ENCODE assay signal across 8 cellular contexts in genomic region chr19:54190942-54191670, GRCh38. TPM values are rescaled to one million over a fixed set of nuclear protein-coding genes. Genes with fewer than 3 reads are reported as not detected.
DNase-seq lines count a peak whose midpoint lies in the region; ATAC-seq and TF ChIP-seq lines count a peak whose summit lies in the region.

TSEN34 (plus strand) TSS chr19:54191308; CDS start chr19:54191365, 57 bp downstream.

- CTCF ChIA-PET in CD8-positive, alpha-beta T cell (lab: Charles Lee), result interaction anchor here (1.0 kb wide), 1 partner anchor 199 kb away, joined by 3 read pairs; no protein-coding TSS in a partner anchor

- no peaks in the 10 kb centered on the region for H3K27me3 Mint-ChIP-seq in CD8-positive, alpha-beta T cell (ENCODE audit: low read depth)
- no peaks in the 10 kb centered on the region for H3K27me3 Mint-ChIP-seq in stimulated activated memory B cell treated with anti-CD40 and anti-IgM and Interleukin-4, amounts not matched to agents 10 μg/mL and 1 μg/mL and 100 μg/mL, for 72 hours

- ATAC-seq in CD8-positive, alpha-beta T cell, result peak; percentile 27
- peak; percentile 27 for ATAC-seq in GM19395 (IDR thresholded peaks at IDR 0.05; ENCODE audit: unreplicated experiment)
- peak; percentile 17 for ATAC-seq in HG03520 (IDR thresholded peaks at IDR 0.05; ENCODE audit: unreplicated experiment)
- peak; percentile 58 for ATAC-seq in stimulated activated memory B cell treated with anti-CD40 and anti-IgM and Interleukin-4, amounts not matched to agents 10 μg/mL and 1 μg/mL and 100 μg/mL, for 72 hours

- POLR2A ChIA-PET in CD8-positive, alpha-beta T cell (lab: Charles Lee), result interaction anchor here (1.0 to 7.2 kb wide), 10 partner anchors 10 to 76 kb away, joined by 3 to 99 read pairs (median 9); partner anchors contain the start of genes CNOT3, LENG1, PRPF31 and RPS9

- H3K9me3 Mint-ChIP-seq in CD8-positive, alpha-beta T cell, result no peaks in the 10 kb centered on the region
- no peaks in the 10 kb centered on the region for H3K9me3 Mint-ChIP-seq in stimulated activated memory B cell treated with anti-CD40 and anti-IgM and Interleukin-4, amounts not matched to agents 10 μg/mL and 1 μg/mL and 100 μg/mL, for 72 hours

- peaks cover 7% of the 10 kb centered on the region for H3K36me3 ChIP-seq in CD8-positive, alpha-beta T cell (ENCODE audit: insufficient read depth, low read length)
- H3K36me3 ChIP-seq in muscle layer of colon (ENCODE audit: insufficient read depth, low read length), result peaks cover 22% of the 10 kb centered on the region

- peak within 1 kb of the TSS; percentile 91 for H3K4me3 Mint-ChIP-seq in CD8-positive, alpha-beta T cell
- peak within 1 kb of the TSS; percentile 87 for H3K4me3 Mint-ChIP-seq in stimulated activated memory B cell treated with anti-CD40 and anti-IgM and Interleukin-4, amounts not matched to agents 10 μg/mL and 1 μg/mL and 100 μg/mL, for 72 hours

- TF ChIP-seq CTCF in CD8-positive, alpha-beta T cell (IDR thresholded peaks at IDR 0.05), result no peak

- peaks cover 35% of the 10 kb centered on the region for H3K36me3 Mint-ChIP-seq in CD8-positive, alpha-beta T cell
- H3K36me3 Mint-ChIP-seq in stimulated activated memory B cell treated with anti-CD40 and anti-IgM and Interleukin-4, amounts not matched to agents 10 μg/mL and 1 μg/mL and 100 μg/mL, for 72 hours, result peaks cover 18% of the 10 kb centered on the region

- H3K4me1 Mint-ChIP-seq in CD8-positive, alpha-beta T cell (ENCODE audit: low read depth), result peaks cover 38% of the 10 kb centered on the region
- H3K4me1 Mint-ChIP-seq in stimulated activated memory B cell treated with anti-CD40 and anti-IgM and Interleukin-4, amounts not matched to agents 10 μg/mL and 1 μg/mL and 100 μg/mL, for 72 hours, result peaks cover 42% of the 10 kb centered on the region

- peak within 1 kb of the TSS; percentile 76 for H3K4me3 ChIP-seq in CD8-positive, alpha-beta T cell (ENCODE audit: low read depth, low read length)
- peak within 1 kb of the TSS; percentile 67 to 73 for H3K4me3 ChIP-seq in muscle layer of colon (ENCODE audit: low read depth in 1 of 2, low read length in 2 of 2)

- peaks cover 22% of the 10 kb centered on the region for H3K4me1 ChIP-seq in CD8-positive, alpha-beta T cell (ENCODE audit: insufficient read depth, low read length)
- H3K4me1 ChIP-seq in muscle layer of colon (ENCODE audit: insufficient read depth, low read length), result peaks cover 26% of the 10 kb centered on the region

- TF ChIP-seq POLR2A in erythroblast (IDR thresholded peaks at IDR 0.05; ENCODE audit: low read length), result peak; percentile 53

- H3K27ac Mint-ChIP-seq in CD8-positive, alpha-beta T cell, result peak within 1 kb of the TSS; percentile 100
- peak within 1 kb of the TSS; percentile 96 for H3K27ac Mint-ChIP-seq in stimulated activated memory B cell treated with anti-CD40 and anti-IgM and Interleukin-4, amounts not matched to agents 10 μg/mL and 1 μg/mL and 100 μg/mL, for 72 hours

- no peaks in the 10 kb centered on the region for H3K27me3 ChIP-seq in CD8-positive, alpha-beta T cell (ENCODE audit: insufficient read depth, low read length)
- no peaks in the 10 kb centered on the region for H3K27me3 ChIP-seq in muscle layer of colon (ENCODE audit: control insufficient read depth in 1 of 2, insufficient read depth in 2 of 2, low read length in 2 of 2)

- peak within 1 kb of the TSS; percentile 100 for H3K27ac ChIP-seq in CD8-positive, alpha-beta T cell (ENCODE audit: low read depth, low read length)
- peak within 1 kb of the TSS; percentile 99 for H3K27ac ChIP-seq in muscle layer of colon (ENCODE audit: low read depth, low read length)

- no peaks in the 10 kb centered on the region for H3K9me3 ChIP-seq in CD8-positive, alpha-beta T cell (ENCODE audit: low read length)
- H3K9me3 ChIP-seq in muscle layer of colon (ENCODE audit: low read length), result no peaks in the 10 kb centered on the region

- intact Hi-C loops in CD8-positive, alpha-beta T cell (cut with DNase I, micrococcal nuclease), result loop anchor here (1.0 kb wide), 8 partner anchors 9 to 324 kb away; partner anchors contain the start of genes CNOT3 (in 2 of the 2), LENG8 (in 2 of the 2), NDUFA3 (in 2 of the 2) and PRPF31 (in 2 of the 2)

- peak within 1 kb of the TSS; percentile 87 for H3K9ac ChIP-seq in muscle layer of colon (ENCODE audit: low read length)

- peak in 6 of 7 experiments; percentile 79 to 89 (median 83) for DNase-seq in CD8-positive, alpha-beta T cell
- DNase-seq in NCI-H82 treated with DMSO at 0.1 percent for 48 hours (lab: John Stamatoyannopoulos, UW; ENCODE audit: unreplicated experiment) (peak; percentile 32), erythroblast (lab: John Stamatoyannopoulos, UW) (peak; percentile 94 to 97)
- peak; percentile 60 for DNase-seq in activated CD8-positive, alpha-beta memory T cell treated with anti-CD3 and anti-CD28 coated beads, Interleukin-2, amount 50 U/mL, for 24 hours (ENCODE audit: extremely low read depth)

RNA-seq across cellular contexts. Expression of gene TSEN34, which starts in this region (rescaled TPM):
- total RNA-seq in CD8-positive, alpha-beta T cell, result 10 to 100 TPM; 13.9 to 14.6 TPM

Comparison
In these comparisons a context has a peak if more than half of its experiments do, and no peak if none do; other contexts are left out.
1. Peak in every context shown above with its lines: DNase-seq, ATAC-seq, H3K4me3 ChIP-seq and H3K27ac ChIP-seq.
2. DNase-seq: peak in every context shown above with its lines; median percentile 96 in erythroblast; 83 in CD8-positive, alpha-beta T cell; 60 in activated CD8-positive, alpha-beta memory T cell treated with anti-CD3 and anti-CD28 coated beads, Interleukin-2, amount 50 U/mL, for 24 hours; 32 in NCI-H82 treated with DMSO at 0.1 percent for 48 hours.